Comparison of ENCODE assay signal across 9 cellular contexts in the genomic region with DNA sequence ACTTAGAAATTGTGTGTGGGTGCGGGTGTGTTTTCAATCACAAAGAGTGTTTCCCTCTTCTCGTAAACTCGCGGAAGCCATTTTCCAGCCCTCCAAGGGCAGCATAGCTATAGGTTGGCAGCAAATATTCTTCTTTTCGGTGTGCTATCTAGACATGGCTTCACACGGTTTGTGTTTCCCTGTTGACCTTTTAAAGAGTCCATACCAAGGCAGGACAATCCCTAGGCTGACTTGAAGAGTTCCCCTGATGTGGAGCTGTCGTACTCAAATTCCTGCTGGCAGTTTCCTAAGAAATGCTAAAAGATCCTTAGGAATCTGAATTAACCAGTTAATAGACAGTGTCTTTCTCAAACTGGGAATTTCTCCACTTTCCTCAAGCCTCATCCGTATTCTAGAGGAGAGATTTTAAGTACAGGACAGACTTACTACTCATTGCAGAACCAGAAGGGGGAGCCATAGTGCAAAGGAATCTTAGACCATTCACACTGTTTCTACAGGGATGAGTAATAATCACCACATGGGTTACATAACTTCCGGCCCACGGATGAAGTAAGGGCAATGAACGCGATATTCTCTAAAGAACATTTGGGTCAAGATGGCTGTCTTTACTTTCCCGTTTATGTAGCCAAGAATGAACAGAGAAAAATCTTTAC.
DNase-seq lines count a peak whose midpoint lies in the region; ATAC-seq, FAIRE-seq and TF ChIP-seq lines count a peak whose summit lies in the region.
"Had no signal": no experiment of that assay in that cellular context is flagged by ENCODE, and none has a peak within 500 bp of the region (broad histone marks: within the 10 kb centered on the region; RNA-seq: fewer than 3 reads in every experiment).

No MANE protein-coding gene starts in this region.

- no TSS peak for BruUV-seq in GM12878 (replicated peaks; lab: Mats Ljungman, UMichigan)

- no peaks in the 10 kb centered on the region for H3K9me2 ChIP-seq in GM23248 (ENCODE audit: insufficient read depth)

- H3K79me2 ChIP-seq in GM23248 (ENCODE audit: insufficient read depth) (no peaks in the 10 kb centered on the region), GM12878 (ENCODE audit: control insufficient read depth, insufficient read depth, low read length) (no peaks in the 10 kb centered on the region)

- peaks cover 13% of the 10 kb centered on the region for H3F3A ChIP-seq in GM23248 (ENCODE audit: insufficient read depth)

- ATAC-seq in GM12878 (no peak), GM19324 (IDR thresholded peaks at IDR 0.05; ENCODE audit: low FRiP score, unreplicated experiment) (no peak), GM21825 (IDR thresholded peaks at IDR 0.05; ENCODE audit: unreplicated experiment) (no peak)

- POLR2A ChIA-PET in GM12878 (lab: Charles Lee) = no interaction called here

- peak in 2 of 3 experiments; percentile 6 to 13; a peak in 1 of 6 replicates for TF ChIP-seq CTCF in GM12878 (IDR thresholded peaks at IDR 0.05 in 2 of 3, conservative IDR thresholded peaks at IDR 0.05 in 1 of 3; ENCODE audit: control insufficient read depth in 2 of 3, extremely low read depth in 1 of 3, insufficient read depth in 1 of 3, low read depth in 3 of 3, low read length in 3 of 3)
- TF ChIP-seq CTCF in mesothelial cell of epicardium (IDR thresholded peaks at IDR 0.05; ENCODE audit: unreplicated experiment) = peak; percentile 18

- H3K4me2 ChIP-seq in GM23248 (ENCODE audit: unreplicated experiment) (no peak overlapping the region), GM12878 (ENCODE audit: control insufficient read depth, insufficient read depth) (no peak overlapping the region)

- peaks cover 12% of the 10 kb centered on the region for H3K36me3 Mint-ChIP-seq in mesothelial cell of epicardium

- H3K27ac ChIP-seq in GM23248 (no peak overlapping the region), GM12878 (ENCODE audit: control insufficient read depth, insufficient read depth) (no peak overlapping the region)
- H3K27ac ChIP-seq: skin epidermis had no signal

- H2AFZ ChIP-seq in GM23248 (no peak overlapping the region), GM12878 (ENCODE audit: control insufficient read depth, low read depth, low read length) (no peak overlapping the region)

- TF ChIP-seq RAD21 in GM12878 (IDR thresholded peaks at IDR 0.05; ENCODE audit: insufficient read depth, low read depth, low read length) = no peak

- peaks cover 19% of the 10 kb centered on the region for H3K9me3 Mint-ChIP-seq in mesothelial cell of epicardium

- H3K4me1 Mint-ChIP-seq in mesothelial cell of epicardium = peaks cover 26% of the 10 kb centered on the region

- no peak overlapping the region for H3K4me3 Mint-ChIP-seq in mesothelial cell of epicardium

- RAD21 ChIA-PET in GM12878 (lab: Charles Lee; ENCODE audit: unreplicated experiment) = no interaction called here

- H3K36me3 ChIP-seq in GM23248 (ENCODE audit: low read depth) (no peaks in the 10 kb centered on the region), GM12878 (ENCODE audit: control insufficient read depth in 2 of 2, insufficient read depth in 2 of 2, low read length in 1 of 2) (no peaks in the 10 kb centered on the region)

- SMC1A ChIA-PET in GM12878 (lab: Charles Lee; ENCODE audit: uncharacterized antibody, unreplicated experiment) = no interaction called here

- TF ChIP-seq EP300 in GM12878 (IDR thresholded peaks at IDR 0.05; ENCODE audit: borderline replicate concordance in 1 of 2, control insufficient read depth in 1 of 2, low read depth in 2 of 2, low read length in 2 of 2) = no peak

- H4K20me1 ChIP-seq in GM23248 (ENCODE audit: insufficient read depth) (no peaks in the 10 kb centered on the region), GM12878 (ENCODE audit: control insufficient read depth, insufficient read depth) (no peaks in the 10 kb centered on the region)

- H3K4me3 ChIP-seq in GM23248 (no peak overlapping the region), GM12878 (no peak overlapping the region)
- H3K4me3 ChIP-seq: skin epidermis had no signal

- no peaks in the 10 kb centered on the region for H3K27me3 Mint-ChIP-seq in mesothelial cell of epicardium (ENCODE audit: low read depth)

- H3K4me1 ChIP-seq in GM23248 (ENCODE audit: insufficient read depth) (peaks cover 5% of the 10 kb centered on the region), GM12878 (ENCODE audit: control insufficient read depth, insufficient read depth, low read length) (no peaks in the 10 kb centered on the region)

- TF ChIP-seq POLR2A in GM12878 (IDR thresholded peaks at IDR 0.05; ENCODE audit: low read depth, low read length) = no peak

- H3K9ac ChIP-seq in GM23248 (no peak overlapping the region), GM12878 (ENCODE audit: control insufficient read depth, insufficient read depth, low read length) (no peak overlapping the region)

- in situ Hi-C loops in GM23248 (cut with MboI) (no loop called here), GM12878 (cut with MboI) (loop anchor here (25.0 kb wide), 1 partner anchor 94 kb away; no protein-coding TSS in a partner anchor)

- H3K9me3 ChIP-seq in GM23248 (ENCODE audit: low read depth) (no peaks in the 10 kb centered on the region), GM12878 (replicated peaks; ENCODE audit: control insufficient read depth, insufficient read depth, low read length) (no peaks in the 10 kb centered on the region)

- WGBS in GM23248 (ENCODE audit: low coverage in 1 of 2, low lambda C conversion rate in 2 of 2, missing lambda C conversion rate in 2 of 2), 2 experiments = 45 to 47% methylated on average over 13 of the region's 13 CpGs
- WGBS in GM12878 (ENCODE audit: insufficient coverage, insufficient replicate concordance, low lambda C conversion rate, missing lambda C conversion rate) = 45% methylated on average over 13 of the region's 13 CpGs

- DNase-seq in GM23248 (peak; percentile 89), NCI-H146 (lab: John Stamatoyannopoulos, UW) (peak; percentile 28), GM12878 (ENCODE audit: low read depth, low spot score) (no peak), mesothelial cell of epicardium (ENCODE audit: low spot score in 2 of 2, unreplicated experiment in 2 of 2) (no peak), NCI-H1436 (lab: John Stamatoyannopoulos, UW) (no peak)
- DNase-seq in activated effector memory CD4-positive, alpha-beta T cell treated with anti-CD3 and anti-CD28 coated beads, Interleukin-2, amount 50 U/mL, for 16 hours = no peak

- no peaks in the 10 kb centered on the region for H3K27me3 ChIP-seq in GM23248 (replicated peaks; ENCODE audit: insufficient read depth)
- no peaks in the 10 kb centered on the region for H3K27me3 ChIP-seq in GM12878 (replicated peaks in 1 of 2; ENCODE audit: control insufficient read depth in 2 of 2, insufficient read depth in 2 of 2, low read length in 1 of 2)

- H3K27ac Mint-ChIP-seq in mesothelial cell of epicardium = peak overlapping the region; percentile 30

- CTCF ChIA-PET in GM12878 (lab: Yijun Ruan, JAX) = interaction anchor here (1.0 kb wide), 1 partner anchor 276 kb away, joined by 3 read pairs; no protein-coding TSS in a partner anchor

- FAIRE-seq in GM12878 (lab: Jason Lieb, UNC) = no peak

- intact Hi-C loops in GM12878 (cut with micrococcal nuclease; ENCODE audit: unreplicated experiment) = no loop called here

TF ChIP-seq in GM12878, 131 proteins besides CTCF, POLR2A, EP300 and RAD21 (continues in another document):
- TF ChIP-seq ZNF217 (IDR thresholded peaks at IDR 0.05) (no peak), CUX1 (IDR thresholded peaks at IDR 0.05; ENCODE audit: insufficient replicate concordance, low read depth, low read length) (no peak), MEF2A (IDR thresholded peaks at IDR 0.05; ENCODE audit: insufficient read depth, low read depth, low read length) (no peak), GATAD2B (conservative IDR thresholded peaks at IDR 0.05; ENCODE audit: low read depth) (no peak)
- TF ChIP-seq, protein P1, sequence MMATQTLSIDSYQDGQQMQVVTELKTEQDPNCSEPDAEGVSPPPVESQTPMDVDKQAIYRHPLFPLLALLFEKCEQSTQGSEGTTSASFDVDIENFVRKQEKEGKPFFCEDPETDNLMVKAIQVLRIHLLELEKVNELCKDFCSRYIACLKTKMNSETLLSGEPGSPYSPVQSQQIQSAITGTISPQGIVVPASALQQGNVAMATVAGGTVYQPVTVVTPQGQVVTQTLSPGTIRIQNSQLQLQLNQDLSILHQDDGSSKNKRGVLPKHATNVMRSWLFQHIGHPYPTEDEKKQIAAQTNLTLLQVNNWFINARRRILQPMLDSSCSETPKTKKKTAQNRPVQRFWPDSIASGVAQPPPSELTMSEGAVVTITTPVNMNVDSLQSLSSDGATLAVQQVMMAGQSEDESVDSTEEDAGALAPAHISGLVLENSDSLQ (IDR thresholded peaks at IDR 0.05) = no peak

Comparison
In these comparisons a context has a peak if more than half of its experiments do, and no peak if none do; other contexts are left out.
1. DNase-seq: peak in GM23248 (single experiment) and NCI-H146 (single experiment); none in GM12878 (single experiment), mesothelial cell of epicardium (0 of 2), NCI-H1436 (single experiment) and activated effector memory CD4-positive, alpha-beta T cell treated with anti-CD3 and anti-CD28 coated beads, Interleukin-2, amount 50 U/mL, for 16 hours (single experiment).